15 cellular contexts compared by ENCODE assay signal in the genomic region with DNA sequence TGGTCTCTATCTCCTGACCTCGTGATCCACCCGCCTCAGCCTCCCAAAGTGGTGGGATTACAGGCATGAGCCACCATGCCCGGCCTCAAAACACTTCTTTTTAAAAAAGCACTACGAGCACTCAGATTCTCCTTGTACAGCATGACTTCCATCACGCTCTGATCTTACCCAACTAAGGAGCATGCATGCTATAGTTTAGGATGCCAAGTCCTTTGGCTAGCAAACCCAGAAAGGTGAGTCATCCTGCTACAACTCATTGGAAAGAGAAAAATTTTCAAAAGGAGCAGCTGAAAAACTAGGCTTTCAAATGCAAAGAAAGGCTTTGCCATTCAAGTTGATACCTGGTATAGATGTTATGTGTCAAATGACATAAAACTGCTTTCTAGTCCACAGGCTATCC.
DNase-seq lines count a peak whose midpoint lies in the region; ATAC-seq and TF ChIP-seq lines count a peak whose summit lies in the region.
"Had no signal": no experiment of that assay in that cellular context is flagged by ENCODE, and none has a peak within 500 bp of the region (broad histone marks: within the 10 kb centered on the region; RNA-seq: fewer than 3 reads in every experiment).

No MANE protein-coding gene starts in this region.

- no peaks in the 10 kb centered on the region for H3K36me3 ChIP-seq in ACC112 (ENCODE audit: insufficient read depth, low read length)
- H3K36me3 ChIP-seq in mammary epithelial cell (ENCODE audit: insufficient read depth, low read length): no peaks in the 10 kb centered on the region
- H3K36me3 ChIP-seq: right atrium auricular region had no signal

- ATAC-seq in HG02623 (IDR thresholded peaks at IDR 0.05; ENCODE audit: unreplicated experiment) (no peak), GM21529 (IDR thresholded peaks at IDR 0.05; ENCODE audit: unreplicated experiment) (no peak)

- no peak for TF ChIP-seq CTCF in mammary epithelial cell (conservative IDR thresholded peaks at IDR 0.05 in 1 of 2, IDR thresholded peaks at IDR 0.05 in 1 of 2; ENCODE audit: extremely low read depth in 1 of 2, insufficient read depth in 1 of 2, low read depth in 1 of 2, low read length in 2 of 2)

- H4K20me1 ChIP-seq in mammary epithelial cell (ENCODE audit: insufficient read depth, low read length): no peaks in the 10 kb centered on the region

- peak overlapping the region; percentile 73 for H2AFZ ChIP-seq in ACC112 (ENCODE audit: low read length, unreplicated experiment)
- peak overlapping the region; percentile 37 for H2AFZ ChIP-seq in mammary epithelial cell (ENCODE audit: low read depth, low read length)

- intact Hi-C loops in mammary epithelial cell (cut with micrococcal nuclease): no loop called here

- CTCF ChIA-PET in mammary epithelial cell (lab: Charles Lee; ENCODE audit: low non-redundant PET): no interaction called here

- no peak overlapping the region for H3K4me3 ChIP-seq in ACC112 (ENCODE audit: low read depth, low read length)
- H3K4me3 ChIP-seq in mammary epithelial cell (replicated peaks in 1 of 3; ENCODE audit: insufficient read depth in 1 of 3, low read depth in 2 of 3, low read length in 3 of 3): no peak overlapping the region
- H3K4me3 ChIP-seq: right atrium auricular region had no signal

- peak overlapping the region; percentile 6 for H3K9ac ChIP-seq in mammary epithelial cell (ENCODE audit: insufficient read depth, low read length)

- in situ Hi-C loops in mammary epithelial cell (cut with MboI; ENCODE audit: low sequenced_read_pairs in 2 of 2): no loop called here

- BruUV-seq in mammary epithelial cell (replicated peaks; lab: Mats Ljungman, UMichigan): no TSS peak

- dilution Hi-C loops in mammary epithelial cell (cut with HindIII; ENCODE audit: low sequenced_read_pairs): no loop called here

- peaks cover 3% of the 10 kb centered on the region for H3K9me3 ChIP-seq in mammary epithelial cell (replicated peaks; ENCODE audit: insufficient read depth, low read length)

- H3K79me2 ChIP-seq in ACC112 (ENCODE audit: control insufficient read depth, insufficient read depth, low read length, unreplicated experiment) (no peaks in the 10 kb centered on the region), mammary epithelial cell (ENCODE audit: insufficient read depth, low read length) (no peaks in the 10 kb centered on the region)

- H3K4me1 ChIP-seq in ACC112 (ENCODE audit: control insufficient read depth, insufficient read depth, low read length, unreplicated experiment): peaks cover 35% of the 10 kb centered on the region
- peaks cover 33% of the 10 kb centered on the region for H3K4me1 ChIP-seq in mammary epithelial cell (ENCODE audit: insufficient read depth, low read length)
- H3K4me1 ChIP-seq: right atrium auricular region had no signal

- no peaks in the 10 kb centered on the region for H3K27me3 ChIP-seq in ACC112 (ENCODE audit: insufficient read depth, low read length)
- no peaks in the 10 kb centered on the region for H3K27me3 ChIP-seq in mammary epithelial cell (ENCODE audit: insufficient read depth, low read length)
- H3K27me3 ChIP-seq: right atrium auricular region had no signal

- DNase-seq in M059J (ENCODE audit: low read depth) (peak; percentile 68), mammary epithelial cell (peak; percentile 80), kidney glomerular epithelial cell (lab: John Stamatoyannopoulos, UW) (peak; percentile 24), HuH-7 (ENCODE audit: low spot score) (no peak), hypothalamus (lab: John Stamatoyannopoulos, UW) (no peak)
- DNase-seq: activated CD4-positive, alpha-beta T cell treated with anti-CD3 and anti-CD28 coated beads, Interleukin-2, amount 10 ng/mL, durations not matched to agents 7 days and 5 days; activated gamma-delta T cell treated with Interleukin-2 at 50 U/mL for 16 hours; dermis blood vessel endothelial cell; midbrain; NCI-H1105; T-helper 1 cell had no signal

- peak overlapping the region; percentile 46 for H3K4me2 ChIP-seq in mammary epithelial cell (ENCODE audit: insufficient read depth, low read depth, low read length)

- WGBS in mammary epithelial cell (ENCODE audit: low coverage, missing lambda C conversion rate): 3% methylated on average over 5 of the region's 5 CpGs

- H3K27ac ChIP-seq in ACC112 (ENCODE audit: low read depth, low read length): 0 out of 2 replicates have a peak overlapping the region, but pooled peaks have one; percentile 9
- peak overlapping the region; percentile 9 for H3K27ac ChIP-seq in mammary epithelial cell (ENCODE audit: insufficient read depth, low read depth, low read length)
- H3K27ac ChIP-seq: right atrium auricular region had no signal

Comparison
In these comparisons a context has a peak if more than half of its experiments do, and no peak if none do; other contexts are left out.
1. DNase-seq: peak in M059J (single experiment), mammary epithelial cell (single experiment) and kidney glomerular epithelial cell (single experiment); none in HuH-7 (single experiment) and hypothalamus (0 of 51).